In the genomic region with DNA sequence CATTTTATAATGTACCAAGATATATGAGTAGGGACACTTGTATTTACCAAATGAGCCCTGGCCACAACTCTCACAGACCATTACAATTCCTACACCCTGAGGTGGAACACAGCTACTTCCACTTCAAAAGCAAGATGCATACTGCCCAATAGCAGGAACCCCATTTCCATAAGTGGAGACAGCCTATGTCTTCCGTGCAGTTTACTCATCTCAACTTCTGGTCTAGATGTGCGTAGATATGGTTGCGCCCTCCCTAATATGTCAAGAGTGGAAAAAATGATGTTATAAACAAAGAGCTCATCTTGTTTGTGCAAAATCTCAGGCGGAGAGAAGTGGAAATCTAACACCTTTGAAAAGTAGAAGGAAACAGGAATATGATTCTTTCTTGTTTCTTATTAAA, we compare ENCODE assay signal across 11 cellular contexts.
"Had no signal": no experiment of that assay in that cellular context is flagged by ENCODE, and none has a peak within 500 bp of the region (broad histone marks: within the 10 kb centered on the region; RNA-seq: fewer than 3 reads in every experiment).

No MANE protein-coding gene starts in this region.

- H3K4me1 Mint-ChIP-seq: neural progenitor cell had no signal

- H3K4me3 ChIP-seq: hepatocyte, neural progenitor cell, pancreas, tibial nerve, vagina had no signal

- H3K27me3 Mint-ChIP-seq: dendritic cell treated with granulocyte-macrophage colony-stimulating factor and Interleukin-4, amounts not matched to agents 40 ng/mL and 50 ng/mL, for 4 days had no signal

- DNase-seq: activated gamma-delta T cell; brain microvascular endothelial cell; cerebellar nuclear complex; pancreas; SHP77 treated with DMSO at 0.1 percent for 48 hours; stimulated activated CD4-positive, alpha-beta T cell treated with anti-CD3 and anti-CD28 coated beads, Interleukin-4, amount 100 ng/mL, for 1 hour had no signal

- H3K27ac Mint-ChIP-seq: dendritic cell treated with granulocyte-macrophage colony-stimulating factor and Interleukin-4, amounts not matched to agents 40 ng/mL and 50 ng/mL, for 4 days; neural progenitor cell had no signal

- ATAC-seq: pancreas had no signal

- H3K27me3 ChIP-seq: brain microvascular endothelial cell, hepatocyte, neural progenitor cell, pancreas, tibial nerve, vagina had no signal

- H3K9me3 ChIP-seq: pancreas, tibial nerve, vagina had no signal

- H3K4me3 Mint-ChIP-seq: dendritic cell treated with granulocyte-macrophage colony-stimulating factor and Interleukin-4, amounts not matched to agents 40 ng/mL and 50 ng/mL, for 4 days; neural progenitor cell had no signal

- H3K36me3 ChIP-seq: brain microvascular endothelial cell, neural progenitor cell, pancreas, tibial nerve, vagina had no signal

- H3K36me3 Mint-ChIP-seq: neural progenitor cell had no signal

- H3K4me1 ChIP-seq: neural progenitor cell, tibial nerve had no signal

- H3K27ac ChIP-seq: brain microvascular endothelial cell, hepatocyte, neural progenitor cell, pancreas, tibial nerve, vagina had no signal

- H3K9me3 Mint-ChIP-seq: dendritic cell treated with granulocyte-macrophage colony-stimulating factor and Interleukin-4, amounts not matched to agents 40 ng/mL and 50 ng/mL, for 4 days; neural progenitor cell had no signal
